26 cellular contexts compared by ENCODE assay signal in the genomic region with DNA sequence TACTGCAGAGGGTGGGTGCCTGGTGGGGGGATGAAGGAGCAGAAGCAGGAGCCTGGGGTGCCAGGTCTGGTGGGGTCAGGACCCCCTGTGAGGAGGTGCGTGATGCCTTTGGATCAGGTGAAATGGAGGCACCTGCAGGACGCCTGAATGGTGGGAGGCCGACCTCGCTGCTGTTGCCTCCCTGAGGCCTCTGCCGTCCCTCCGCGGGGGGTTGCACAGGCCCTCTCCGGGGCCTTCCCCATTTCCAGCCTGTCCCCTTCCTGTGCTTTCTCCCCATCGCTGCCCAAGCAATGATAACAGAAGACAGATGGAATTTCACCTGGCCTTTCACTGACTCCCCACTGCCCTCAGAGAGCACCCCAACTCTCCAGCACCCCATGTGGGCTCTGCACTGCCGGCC.
"Had no signal": no experiment of that assay in that cellular context is flagged by ENCODE, and none has a peak within 500 bp of the region (broad histone marks: within the 10 kb centered on the region; RNA-seq: fewer than 3 reads in every experiment).

No MANE protein-coding gene starts in this region.

- H3K4me3 Mint-ChIP-seq: central memory CD8-positive, alpha-beta T cell; dendritic cell treated with granulocyte-macrophage colony-stimulating factor and Interleukin-4, amounts not matched to agents 40 ng/mL and 50 ng/mL, for 4 days; mesothelial cell of epicardium; naive thymus-derived CD4-positive, alpha-beta T cell; type B pancreatic cell had no signal

- H3K36me3 ChIP-seq: colonic mucosa, neutrophil, uterus had no signal

- H3K27ac ChIP-seq: colonic mucosa, esophagus squamous epithelium, neutrophil, pancreas, testis, tibial artery, uterus had no signal

- H3K4me1 ChIP-seq: colonic mucosa, esophagus squamous epithelium, pancreas, testis, tibial artery, uterus had no signal

- H3K9me3 Mint-ChIP-seq: central memory CD8-positive, alpha-beta T cell; dendritic cell treated with granulocyte-macrophage colony-stimulating factor and Interleukin-4, amounts not matched to agents 40 ng/mL and 50 ng/mL, for 4 days; mesothelial cell of epicardium; naive thymus-derived CD4-positive, alpha-beta T cell; type B pancreatic cell had no signal

- DNase-seq: colonic mucosa; effector memory CD4-positive, alpha-beta T cell; esophagus squamous epithelium; foreskin melanocyte; head of caudate nucleus; mesenchymal stem cell; naive thymus-derived CD4-positive, alpha-beta T cell; pancreas; stimulated activated CD4-positive, alpha-beta T cell treated with anti-CD3 and anti-CD28 coated beads, Interleukin-12 subunit alpha, Interleukin-12 subunit beta, amount 100 ng/mL, for 4 hours; stimulated activated CD4-positive, alpha-beta T cell treated with anti-CD3 and anti-CD28 coated beads, Interleukin-1b, Interleukin-23, amount 100 ng/mL, for 48 hours; stimulated activated CD4-positive, alpha-beta T cell treated with anti-CD3 and anti-CD28 coated beads, Interleukin-4, amount 100 ng/mL, for 1 hour; stimulated activated CD8-positive, alpha-beta memory T cell treated with anti-CD3 and anti-CD28 coated beads, Interleukin-4, amount 100 ng/mL, for 48 hours; stimulated activated naive CD4-positive, alpha-beta T cell; substantia nigra; testis; tibial artery; uterus had no signal

- H3K27ac Mint-ChIP-seq: dendritic cell treated with granulocyte-macrophage colony-stimulating factor and Interleukin-4, amounts not matched to agents 40 ng/mL and 50 ng/mL, for 4 days; mesothelial cell of epicardium; naive thymus-derived CD4-positive, alpha-beta T cell; progenitor cell of endocrine pancreas; type B pancreatic cell had no signal

- H3K9me3 ChIP-seq: colonic mucosa, esophagus squamous epithelium, neutrophil, pancreas, testis, tibial artery, uterus had no signal

- H3K27me3 Mint-ChIP-seq: dendritic cell treated with granulocyte-macrophage colony-stimulating factor and Interleukin-4, amounts not matched to agents 40 ng/mL and 50 ng/mL, for 4 days; naive thymus-derived CD4-positive, alpha-beta T cell; progenitor cell of endocrine pancreas; type B pancreatic cell had no signal

- H3K4me1 Mint-ChIP-seq: central memory CD8-positive, alpha-beta T cell; mesothelial cell of epicardium; naive thymus-derived CD4-positive, alpha-beta T cell had no signal

- H3K4me3 ChIP-seq: colonic mucosa, esophagus squamous epithelium, lung, pancreas, smooth muscle cell, testis, tibial artery, uterus had no signal

- ATAC-seq: left lobe of liver; naive thymus-derived CD4-positive, alpha-beta T cell; pancreas had no signal
